Comparison of ENCODE assay signal across 14 cellular contexts in genomic region chr2:160389875-160390274, GRCh38.
DNase-seq lines count a peak whose midpoint lies in the region; ATAC-seq and TF ChIP-seq lines count a peak whose summit lies in the region.
"Had no signal": no experiment of that assay in that cellular context is flagged by ENCODE, and none has a peak within 500 bp of the region (broad histone marks: within the 10 kb centered on the region; RNA-seq: fewer than 3 reads in every experiment).

No MANE protein-coding gene starts in this region.

- no peak for TF ChIP-seq CTCF in WTC11 (IDR thresholded peaks at IDR 0.05)
- TF ChIP-seq CTCF in gastroesophageal sphincter (IDR thresholded peaks at IDR 0.05): no peak

- H3K27me3 Mint-ChIP-seq in T-helper 2 cell treated with Interferon-gamma antibody and Interleukin-4, amounts not matched to agents 5 μg/mL and 100 μg/mL, for 36 hours (ENCODE audit: low read depth): no peaks in the 10 kb centered on the region
- H3K27me3 Mint-ChIP-seq in WTC11 (ENCODE audit: low read depth): no peaks in the 10 kb centered on the region

- no peaks in the 10 kb centered on the region for H3K9me3 Mint-ChIP-seq in T-helper 2 cell treated with Interferon-gamma antibody and Interleukin-4, amounts not matched to agents 5 μg/mL and 100 μg/mL, for 36 hours
- H3K9me3 Mint-ChIP-seq in WTC11: no peaks in the 10 kb centered on the region
- H3K9me3 Mint-ChIP-seq in stimulated activated effector memory CD8-positive, alpha-beta T cell treated with anti-CD3 and anti-CD28 coated beads, Interleukin-12 subunit alpha, Interleukin-12 subunit beta, amount 100 ng/mL, for 72 hours: peaks cover 3% of the 10 kb centered on the region

- POLR2A ChIA-PET in WTC11 (lab: Charles Lee): interaction anchor here (0.9 kb wide), 1 partner anchor 17 kb away, joined by 4 read pairs; no protein-coding TSS in a partner anchor

- no peaks in the 10 kb centered on the region for H3K27me3 ChIP-seq in gastroesophageal sphincter

- peak overlapping the region; percentile 16 for H3K4me3 Mint-ChIP-seq in T-helper 2 cell treated with Interferon-gamma antibody and Interleukin-4, amounts not matched to agents 5 μg/mL and 100 μg/mL, for 36 hours
- no peak overlapping the region for H3K4me3 Mint-ChIP-seq in WTC11
- peak overlapping the region; percentile 27 for H3K4me3 Mint-ChIP-seq in stimulated activated effector memory CD8-positive, alpha-beta T cell treated with anti-CD3 and anti-CD28 coated beads, Interleukin-12 subunit alpha, Interleukin-12 subunit beta, amount 100 ng/mL, for 72 hours

- TF ChIP-seq EP300 in gastroesophageal sphincter (IDR thresholded peaks at IDR 0.05): no peak

- H3K4me1 Mint-ChIP-seq in T-helper 2 cell treated with Interferon-gamma antibody and Interleukin-4, amounts not matched to agents 5 μg/mL and 100 μg/mL, for 36 hours (ENCODE audit: low read depth): peaks cover 70% of the 10 kb centered on the region
- H3K4me1 Mint-ChIP-seq in WTC11: peaks cover 64% of the 10 kb centered on the region
- peaks cover 90% of the 10 kb centered on the region for H3K4me1 Mint-ChIP-seq in stimulated activated effector memory CD8-positive, alpha-beta T cell treated with anti-CD3 and anti-CD28 coated beads, Interleukin-12 subunit alpha, Interleukin-12 subunit beta, amount 100 ng/mL, for 72 hours

- no peaks in the 10 kb centered on the region for H3K9me3 ChIP-seq in gastroesophageal sphincter
- H3K9me3 ChIP-seq: HAP-1 had no signal

- H3K4me1 ChIP-seq in gastroesophageal sphincter: peaks cover 29 to 100% (median 35%) of the 10 kb centered on the region in 3 donors

- DNase-seq in T-helper 2 cell treated with Interferon-gamma antibody and Interleukin-4, amounts not matched to agents 5 μg/mL and 100 μg/mL, for 36 hours (ENCODE audit: low spot score): no peak
- no peak for DNase-seq in T-helper 2 cell
- DNase-seq in WTC11 (ENCODE audit: low spot score): no peak
- DNase-seq in stimulated activated effector memory CD8-positive, alpha-beta T cell treated with anti-CD3 and anti-CD28 coated beads, Interleukin-12 subunit alpha, Interleukin-12 subunit beta, amount 100 ng/mL, for 72 hours (ENCODE audit: low spot score in 2 of 2): no peak
- no peak for DNase-seq in NCI-H146 treated with DMSO at 0.1 percent for 48 hours (lab: John Stamatoyannopoulos, UW; ENCODE audit: unreplicated experiment)
- DNase-seq: ACHN; activated CD8-positive, alpha-beta memory T cell treated with anti-CD3 and anti-CD28 coated beads for 24 hours; anterior cingulate cortex; left colon; NCI-H748 treated with DMSO at 0.1 percent for 48 hours had no signal

- H3K27ac Mint-ChIP-seq in T-helper 2 cell treated with Interferon-gamma antibody and Interleukin-4, amounts not matched to agents 5 μg/mL and 100 μg/mL, for 36 hours: peak overlapping the region; percentile 13
- peak overlapping the region; percentile 48 for H3K27ac Mint-ChIP-seq in WTC11
- H3K27ac Mint-ChIP-seq in stimulated activated effector memory CD8-positive, alpha-beta T cell treated with anti-CD3 and anti-CD28 coated beads, Interleukin-12 subunit alpha, Interleukin-12 subunit beta, amount 100 ng/mL, for 72 hours: peak overlapping the region; percentile 80

- H3K4me3 ChIP-seq in gastroesophageal sphincter: no peak overlapping the region
- H3K4me3 ChIP-seq: HAP-1 had no signal

- H3K27ac ChIP-seq in gastroesophageal sphincter: peak overlapping the region in 1 of 4 donors; percentile 47

- H3K36me3 ChIP-seq in gastroesophageal sphincter: no peaks in the 10 kb centered on the region
- H3K36me3 ChIP-seq: HAP-1 had no signal

- no peak for TF ChIP-seq POLR2A in gastroesophageal sphincter (IDR thresholded peaks at IDR 0.05)

- CTCF ChIA-PET in WTC11 (lab: Charles Lee): no interaction called here

- ATAC-seq in WTC11 (0 out of 2 replicates have a peak, but pooled peaks have one; percentile 16), gastroesophageal sphincter (peak; percentile 54), GM21526 (IDR thresholded peaks at IDR 0.05; ENCODE audit: low FRiP score, unreplicated experiment) (no peak), GM18517 (IDR thresholded peaks at IDR 0.05; ENCODE audit: unreplicated experiment) (no peak)
- ATAC-seq in stimulated activated effector memory CD8-positive, alpha-beta T cell treated with anti-CD3 and anti-CD28 coated beads, Interleukin-12 subunit alpha, Interleukin-12 subunit beta, amount 100 ng/mL, for 72 hours: no peak
- ATAC-seq: left colon had no signal

- H3K36me3 Mint-ChIP-seq in T-helper 2 cell treated with Interferon-gamma antibody and Interleukin-4, amounts not matched to agents 5 μg/mL and 100 μg/mL, for 36 hours (ENCODE audit: low read depth): peaks cover 24% of the 10 kb centered on the region
- no peaks in the 10 kb centered on the region for H3K36me3 Mint-ChIP-seq in WTC11
- no peaks in the 10 kb centered on the region for H3K36me3 Mint-ChIP-seq in stimulated activated effector memory CD8-positive, alpha-beta T cell treated with anti-CD3 and anti-CD28 coated beads, Interleukin-12 subunit alpha, Interleukin-12 subunit beta, amount 100 ng/mL, for 72 hours

TF ChIP-seq in WTC11, 78 proteins besides CTCF, POLR2A, EP300 and RAD21:
- TF ChIP-seq JAZF1 (CRISPR knock-in tag; IDR thresholded peaks at IDR 0.05): no peak
- TF ChIP-seq NFE2L1 (CRISPR knock-in tag; IDR thresholded peaks at IDR 0.05): no peak
- no peak for TF ChIP-seq ZNF121 (CRISPR knock-in tag; IDR thresholded peaks at IDR 0.05)
- TF ChIP-seq ZNF671 (CRISPR knock-in tag; IDR thresholded peaks at IDR 0.05): no peak
- no peak for TF ChIP-seq OVOL2 (CRISPR knock-in tag; IDR thresholded peaks at IDR 0.05; ENCODE audit: borderline replicate concordance)
- TF ChIP-seq ZNF317 (CRISPR knock-in tag; IDR thresholded peaks at IDR 0.05; ENCODE audit: borderline replicate concordance, low read depth): no peak
- TF ChIP-seq NR2C2 (CRISPR knock-in tag; IDR thresholded peaks at IDR 0.05): no peak
- TF ChIP-seq, protein P1, sequence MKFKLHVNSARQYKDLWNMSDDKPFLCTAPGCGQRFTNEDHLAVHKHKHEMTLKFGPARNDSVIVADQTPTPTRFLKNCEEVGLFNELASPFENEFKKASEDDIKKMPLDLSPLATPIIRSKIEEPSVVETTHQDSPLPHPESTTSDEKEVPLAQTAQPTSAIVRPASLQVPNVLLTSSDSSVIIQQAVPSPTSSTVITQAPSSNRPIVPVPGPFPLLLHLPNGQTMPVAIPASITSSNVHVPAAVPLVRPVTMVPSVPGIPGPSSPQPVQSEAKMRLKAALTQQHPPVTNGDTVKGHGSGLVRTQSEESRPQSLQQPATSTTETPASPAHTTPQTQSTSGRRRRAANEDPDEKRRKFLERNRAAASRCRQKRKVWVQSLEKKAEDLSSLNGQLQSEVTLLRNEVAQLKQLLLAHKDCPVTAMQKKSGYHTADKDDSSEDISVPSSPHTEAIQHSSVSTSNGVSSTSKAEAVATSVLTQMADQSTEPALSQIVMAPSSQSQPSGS (CRISPR knock-in tag; IDR thresholded peaks at IDR 0.05; ENCODE audit: borderline replicate concordance, low read depth): no peak

Comparison
In these comparisons a context has a peak if more than half of its experiments do, and no peak if none do; other contexts are left out.
1. H3K27ac Mint-ChIP-seq: peak in every context shown above with its lines; median percentile 80 in stimulated activated effector memory CD8-positive, alpha-beta T cell treated with anti-CD3 and anti-CD28 coated beads, Interleukin-12 subunit alpha, Interleukin-12 subunit beta, amount 100 ng/mL, for 72 hours; 48 in WTC11; 13 in T-helper 2 cell treated with Interferon-gamma antibody and Interleukin-4, amounts not matched to agents 5 μg/mL and 100 μg/mL, for 36 hours.
2. ATAC-seq: peak in WTC11 (single experiment) and gastroesophageal sphincter (single experiment); none in stimulated activated effector memory CD8-positive, alpha-beta T cell treated with anti-CD3 and anti-CD28 coated beads, Interleukin-12 subunit alpha, Interleukin-12 subunit beta, amount 100 ng/mL, for 72 hours (single experiment), GM21526 (single experiment) and GM18517 (single experiment).